In the genomic region with DNA sequence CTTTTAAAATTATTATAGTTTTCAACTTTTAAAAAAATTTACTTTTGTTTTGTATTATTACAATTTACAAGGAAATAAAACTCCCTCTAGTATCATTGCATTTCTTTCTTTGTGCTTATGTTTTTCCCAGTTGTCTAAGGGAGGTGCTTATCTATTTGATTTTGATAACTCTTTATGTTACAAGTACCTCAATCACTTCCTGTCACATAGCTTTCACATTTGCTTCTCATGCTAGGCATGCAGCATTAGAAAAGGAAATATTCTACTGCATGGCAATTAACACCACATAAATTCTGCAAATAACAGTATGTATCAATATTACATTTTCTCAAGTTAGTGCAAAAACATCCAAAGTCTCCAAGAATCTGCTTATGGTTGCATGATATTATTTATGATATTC, we compare ENCODE assay signal across 16 cellular contexts.
"Had no signal": no experiment of that assay in that cellular context is flagged by ENCODE, and none has a peak within 500 bp of the region (broad histone marks: within the 10 kb centered on the region; RNA-seq: fewer than 3 reads in every experiment).

No MANE protein-coding gene starts in this region.

- H3K36me3 ChIP-seq: left lung, prostate gland, right atrium auricular region, sigmoid colon, spleen, thoracic aorta, tibial nerve, vagina had no signal

- H3K9me3 ChIP-seq: left lung, prostate gland, right atrium auricular region, sigmoid colon, spleen, thoracic aorta, tibial nerve, vagina had no signal

- H3K27me3 ChIP-seq: dorsolateral prefrontal cortex, left lung, right atrium auricular region, sigmoid colon, spleen, tibial nerve, vagina had no signal

- H3K27ac ChIP-seq: dorsolateral prefrontal cortex, left lung, prostate gland, right atrium auricular region, sigmoid colon, spleen, thoracic aorta, tibial nerve, vagina had no signal

- FAIRE-seq: keratinocyte had no signal

- DNase-seq: dorsolateral prefrontal cortex; effector CD4-positive, alpha-beta T cell; left lung; mesenchymal stem cell; naive thymus-derived CD4-positive, alpha-beta T cell; nucleus accumbens; sigmoid colon; spleen; stimulated activated CD4-positive, alpha-beta T cell treated with anti-CD3 and anti-CD28 coated beads, Interleukin-4, amount 100 ng/mL, for 4 hours; stimulated activated naive CD8-positive, alpha-beta T cell treated with anti-CD3 and anti-CD28 coated beads, Interleukin-15, Interleukin-2, amounts not matched to agents 100 U/mL and 50 U/mL, for 24 hours had no signal

- H3K4me1 ChIP-seq: left lung, prostate gland, right atrium auricular region, sigmoid colon, spleen had no signal

- H3K4me3 ChIP-seq: dorsolateral prefrontal cortex, left lung, prostate gland, right atrium auricular region, sigmoid colon, spleen, thoracic aorta, tibial nerve, vagina had no signal
